In the genomic region with DNA sequence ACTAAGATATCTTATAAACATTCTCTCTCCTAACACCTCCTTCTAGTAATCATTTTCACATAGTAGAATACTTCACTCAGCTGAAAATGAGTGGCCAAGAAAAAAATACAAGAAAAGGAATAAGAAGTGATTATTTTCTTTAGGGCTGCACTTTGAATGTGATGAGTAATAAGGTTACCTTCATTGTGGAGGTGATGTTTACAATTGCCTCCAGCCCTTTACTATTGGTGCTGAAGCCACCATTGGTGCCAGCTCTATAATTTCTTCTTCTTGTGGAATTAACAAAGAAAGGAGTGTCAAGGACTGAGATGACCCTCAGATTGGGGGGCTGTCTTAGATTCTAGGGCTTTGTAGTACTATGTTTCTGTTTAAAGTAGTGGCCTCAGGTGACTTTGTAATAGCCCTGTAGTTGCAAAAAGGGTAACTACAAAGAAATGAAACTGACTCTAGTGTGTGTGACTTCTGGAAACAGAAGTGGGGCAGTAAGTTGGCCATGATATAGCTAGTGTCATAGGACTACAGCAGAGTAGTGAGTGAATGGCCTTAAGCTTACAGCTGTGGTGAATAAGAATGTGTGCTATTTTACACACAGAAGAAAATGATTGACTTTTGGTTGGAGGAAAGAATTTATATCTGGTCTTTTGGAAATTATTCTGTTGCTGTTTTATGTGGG, we compare ENCODE assay signal across 19 cellular contexts.
DNase-seq lines count a peak whose midpoint lies in the region; ATAC-seq, FAIRE-seq and TF ChIP-seq lines count a peak whose summit lies in the region.
"Had no signal": no experiment of that assay in that cellular context is flagged by ENCODE, and none has a peak within 500 bp of the region (broad histone marks: within the 10 kb centered on the region; RNA-seq: fewer than 3 reads in every experiment).

No MANE protein-coding gene starts in this region.

- no peak overlapping the region for H3K27ac Mint-ChIP-seq in naive thymus-derived CD4-positive, alpha-beta T cell
- no peak overlapping the region for H3K27ac Mint-ChIP-seq in activated CD8-positive, alpha-beta T cell treated with anti-CD3 and anti-CD28 coated beads for 36 hours
- H3K27ac Mint-ChIP-seq: CD4-positive, alpha-beta T cell had no signal

- no peaks in the 10 kb centered on the region for H3K9me2 ChIP-seq in hepatocyte (replicated peaks; ENCODE audit: insufficient read depth)

- ATAC-seq in GM19463 (IDR thresholded peaks at IDR 0.05; ENCODE audit: unreplicated experiment) (peak; percentile 47), HG03039 (IDR thresholded peaks at IDR 0.05; ENCODE audit: unreplicated experiment) (peak; percentile 53)
- no peak for ATAC-seq in naive thymus-derived CD4-positive, alpha-beta T cell
- ATAC-seq in activated CD8-positive, alpha-beta T cell treated with anti-CD3 and anti-CD28 coated beads for 36 hours, result no peak
- ATAC-seq: PC-3 had no signal

- H3K4me1 ChIP-seq in naive thymus-derived CD4-positive, alpha-beta T cell (ENCODE audit: control insufficient read depth in 2 of 2, insufficient read depth in 2 of 2, low read length in 2 of 2), result no peaks in the 10 kb centered on the region
- no peaks in the 10 kb centered on the region for H3K4me1 ChIP-seq in hepatocyte (ENCODE audit: insufficient read depth)

- intact Hi-C loops in naive thymus-derived CD4-positive, alpha-beta T cell (cut with micrococcal nuclease), result no loop called here
- intact Hi-C loops in activated CD8-positive, alpha-beta T cell treated with anti-CD3 and anti-CD28 coated beads for 36 hours (cut with micrococcal nuclease), result no loop called here

- H3K79me2 ChIP-seq in hepatocyte, result no peaks in the 10 kb centered on the region

- peaks cover 4 to 72% (median 44%) of the 10 kb centered on the region in 5 donors for H3K36me3 Mint-ChIP-seq in naive thymus-derived CD4-positive, alpha-beta T cell
- H3K36me3 Mint-ChIP-seq in activated CD8-positive, alpha-beta T cell treated with anti-CD3 and anti-CD28 coated beads for 36 hours (ENCODE audit: low read depth), result peaks cover 21% of the 10 kb centered on the region

- DNase-seq in GM12892 (ENCODE audit: insufficient read length) (no peak), choroid plexus epithelial cell (ENCODE audit: low read depth) (peak; percentile 40), hepatocyte (ENCODE audit: low spot score) (no peak), pons (ENCODE audit: low spot score) (no peak)
- DNase-seq in naive thymus-derived CD4-positive, alpha-beta T cell, result no peak
- no peak for DNase-seq in activated CD8-positive, alpha-beta T cell treated with anti-CD3 and anti-CD28 coated beads for 36 hours
- DNase-seq: activated gamma-delta T cell; CD4-positive, alpha-beta T cell; mammary epithelial cell; MM.1S; NCI-H1930; NCI-H510A treated with DMSO at 0.1 percent for 48 hours; PC-3; stimulated activated CD4-positive, alpha-beta T cell treated with anti-CD3 and anti-CD28 coated beads, Interleukin-2, amount 100 ng/mL, for 48 hours; stimulated activated CD8-positive, alpha-beta memory T cell treated with anti-CD3 and anti-CD28 coated beads, Interleukin-4, amount 100 ng/mL, for 48 hours; testis had no signal

- H3K4me3 ChIP-seq in choroid plexus epithelial cell (ENCODE audit: low read depth, low read length), result no peak overlapping the region
- H3K4me3 ChIP-seq in naive thymus-derived CD4-positive, alpha-beta T cell (ENCODE audit: low read length), result no peak overlapping the region
- H3K4me3 ChIP-seq in hepatocyte, result no peak overlapping the region
- H3K4me3 ChIP-seq: testis had no signal

- no peaks in the 10 kb centered on the region for H3K27me3 Mint-ChIP-seq in naive thymus-derived CD4-positive, alpha-beta T cell
- no peaks in the 10 kb centered on the region for H3K27me3 Mint-ChIP-seq in activated CD8-positive, alpha-beta T cell treated with anti-CD3 and anti-CD28 coated beads for 36 hours
- H3K27me3 Mint-ChIP-seq: CD4-positive, alpha-beta T cell had no signal

- H3K27ac ChIP-seq in naive thymus-derived CD4-positive, alpha-beta T cell (ENCODE audit: low read depth, low read length), result no peak overlapping the region
- H3K27ac ChIP-seq in hepatocyte, result no peak overlapping the region
- H3K27ac ChIP-seq: testis had no signal

- no peak overlapping the region for H3K4me3 Mint-ChIP-seq in naive thymus-derived CD4-positive, alpha-beta T cell
- no peak overlapping the region for H3K4me3 Mint-ChIP-seq in activated CD8-positive, alpha-beta T cell treated with anti-CD3 and anti-CD28 coated beads for 36 hours
- H3K4me3 Mint-ChIP-seq: CD4-positive, alpha-beta T cell; neural crest cell had no signal

- TF ChIP-seq CTCF in choroid plexus epithelial cell (conservative IDR thresholded peaks at IDR 0.05; ENCODE audit: low read depth, low read length) (no peak), hepatocyte (IDR thresholded peaks at IDR 0.05; ENCODE audit: poor library complexity) (no peak)
- no peak for TF ChIP-seq CTCF in activated CD8-positive, alpha-beta T cell treated with anti-CD3 and anti-CD28 coated beads for 36 hours (IDR thresholded peaks at IDR 0.05)

- H3K4me2 ChIP-seq in hepatocyte, result no peak overlapping the region

- POLR2A ChIA-PET in naive thymus-derived CD4-positive, alpha-beta T cell (lab: Charles Lee), result no interaction called here
- POLR2A ChIA-PET in activated CD8-positive, alpha-beta T cell treated with anti-CD3 and anti-CD28 coated beads for 36 hours (lab: Charles Lee), result no interaction called here

- peak; percentile 66 for FAIRE-seq in GM12892 (lab: Jason Lieb, UNC)

- CTCF ChIA-PET in naive thymus-derived CD4-positive, alpha-beta T cell (lab: Charles Lee), result interaction anchor here (0.6 kb wide), 1 partner anchor 831 kb away, joined by 3 read pairs; no protein-coding TSS in a partner anchor
- CTCF ChIA-PET in activated CD8-positive, alpha-beta T cell treated with anti-CD3 and anti-CD28 coated beads for 36 hours (lab: Charles Lee), result no interaction called here

- H3K27me3 ChIP-seq in naive thymus-derived CD4-positive, alpha-beta T cell (ENCODE audit: control insufficient read depth in 2 of 2, insufficient read depth in 2 of 2, low read length in 2 of 2), result no peaks in the 10 kb centered on the region
- H3K27me3 ChIP-seq in hepatocyte, result no peaks in the 10 kb centered on the region
- H3K27me3 ChIP-seq: testis had no signal

- H3K9me3 Mint-ChIP-seq in naive thymus-derived CD4-positive, alpha-beta T cell, result peaks cover 0 to 2% (median 0%) of the 10 kb centered on the region in 11 donors
- no peaks in the 10 kb centered on the region for H3K9me3 Mint-ChIP-seq in activated CD8-positive, alpha-beta T cell treated with anti-CD3 and anti-CD28 coated beads for 36 hours
- H3K9me3 Mint-ChIP-seq: CD4-positive, alpha-beta T cell had no signal

- no peak for TF ChIP-seq POLR2A in GM12892 (IDR thresholded peaks at IDR 0.05; ENCODE audit: low read depth, low read length)

- H3K4me1 Mint-ChIP-seq in naive thymus-derived CD4-positive, alpha-beta T cell, result no peaks in the 10 kb centered on the region
- no peaks in the 10 kb centered on the region for H3K4me1 Mint-ChIP-seq in activated CD8-positive, alpha-beta T cell treated with anti-CD3 and anti-CD28 coated beads for 36 hours (ENCODE audit: low read depth)
- H3K4me1 Mint-ChIP-seq: neural crest cell had no signal

- H3K36me3 ChIP-seq in naive thymus-derived CD4-positive, alpha-beta T cell (ENCODE audit: control insufficient read depth in 2 of 3, insufficient read depth in 3 of 3, low read length in 3 of 3), result peaks cover 0 to 19% (median 0%) of the 10 kb centered on the region in 3 experiments
- no peaks in the 10 kb centered on the region for H3K36me3 ChIP-seq in hepatocyte (replicated peaks; ENCODE audit: insufficient read depth, low read depth)

- no peak overlapping the region for H2AFZ ChIP-seq in hepatocyte

- no peaks in the 10 kb centered on the region for H4K20me1 ChIP-seq in hepatocyte (ENCODE audit: insufficient read depth, poor library complexity, severe bottlenecking)

- H3K9me3 ChIP-seq in naive thymus-derived CD4-positive, alpha-beta T cell (ENCODE audit: control insufficient read depth in 2 of 3, low read length in 3 of 3), result no peaks in the 10 kb centered on the region
- H3K9me3 ChIP-seq in hepatocyte (ENCODE audit: low read depth), result no peaks in the 10 kb centered on the region
- H3K9me3 ChIP-seq: testis had no signal

Comparison
In these comparisons a context has a peak if more than half of its experiments do, and no peak if none do; other contexts are left out.
1. ATAC-seq: peak in GM19463 (single experiment) and HG03039 (single experiment); none in naive thymus-derived CD4-positive, alpha-beta T cell (single experiment) and activated CD8-positive, alpha-beta T cell treated with anti-CD3 and anti-CD28 coated beads for 36 hours (single experiment).